ENCODE assay signal across 29 cellular contexts in the genomic region with DNA sequence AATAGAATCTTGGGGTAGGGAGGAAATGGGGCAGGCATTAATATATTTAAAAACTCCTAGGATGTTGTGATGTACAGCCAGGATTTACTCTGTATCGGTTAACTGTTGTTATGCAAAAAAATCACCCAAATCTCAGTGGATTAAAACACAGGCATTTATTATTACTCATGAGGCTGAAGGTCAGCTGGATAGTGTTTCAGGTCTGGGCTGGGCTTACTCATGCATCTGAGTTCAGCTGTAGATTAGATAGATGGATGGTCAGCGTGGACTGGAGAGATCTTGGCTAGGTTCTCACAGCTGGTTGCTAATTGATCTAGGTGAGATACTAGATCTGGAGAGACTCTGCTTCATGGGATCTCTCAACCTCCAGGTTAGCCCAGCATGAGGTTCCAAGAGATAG.
DNase-seq lines count a peak whose midpoint lies in the region; ATAC-seq and TF ChIP-seq lines count a peak whose summit lies in the region.
"Had no signal": no experiment of that assay in that cellular context is flagged by ENCODE, and none has a peak within 500 bp of the region (broad histone marks: within the 10 kb centered on the region; RNA-seq: fewer than 3 reads in every experiment).

No MANE protein-coding gene starts in this region.

- peak overlapping the region; percentile 57 for H2BK12ac ChIP-seq in trophoblast cell (ENCODE audit: low read length)

- POLR2A ChIA-PET in PC-3 (lab: Charles Lee; ENCODE audit: unreplicated experiment) = no interaction called here

- peak; percentile 14 for DNase-seq in GM03348 (ENCODE audit: low spot score)
- DNase-seq in PC-3 = peak; percentile 51
- peak; percentile 23 for DNase-seq in fibroblast of gingiva (ENCODE audit: low read depth)
- DNase-seq in trophoblast cell = no peak
- DNase-seq in NCI-H1417 treated with DMSO at 0.1 percent for 48 hours (lab: John Stamatoyannopoulos, UW) = no peak
- DNase-seq in HuH-7.5 (ENCODE audit: low spot score) = no peak
- DNase-seq in cerebellar cortex (ENCODE audit: low spot score) = no peak
- DNase-seq in HPDE6-E6E7 (ENCODE audit: extremely low spot score) = no peak
- DNase-seq: activated CD4-positive, alpha-beta T cell treated with anti-CD3 and anti-CD28 coated beads, Interleukin-2, amount 10 ng/mL, durations not matched to agents 24 days and 14 days; activated naive CD4-positive, alpha-beta T cell; activated T-cell treated with anti-CD3 and anti-CD28 coated beads, Interleukin-2, amount 50 U/mL, for 4 hours; esophagus squamous epithelium; H9; head of caudate nucleus; kidney; naive B cell; NCI-H1092; NCI-H187 treated with DMSO at 0.1 percent for 48 hours; NCI-H2171 treated with DMSO at 0.1 percent for 48 hours; NCI-H524; nucleus accumbens; SHP77 treated with DMSO at 0.1 percent for 48 hours; stimulated activated CD4-positive, alpha-beta T cell treated with anti-CD3 and anti-CD28 coated beads, Interleukin-2, amount 100 ng/mL, for 48 hours; T1000; upper lobe of left lung; WERI-Rb-1 had no signal

- no peak for ATAC-seq in PC-3
- ATAC-seq: A549; activated T-cell treated with anti-CD3 and anti-CD28 coated beads, Interleukin-2, amount 50 U/mL, for 4 hours; Panc1 had no signal

- H2AK5ac ChIP-seq in trophoblast cell (ENCODE audit: low read length) = peak overlapping the region; percentile 78

- H3K14ac ChIP-seq in trophoblast cell (ENCODE audit: low read length) = no peak overlapping the region

- H3K36me3 ChIP-seq in PC-3 (ENCODE audit: low read depth, low read length) = no peaks in the 10 kb centered on the region
- H3K36me3 ChIP-seq in trophoblast cell (ENCODE audit: control insufficient read depth in 1 of 2, insufficient read depth in 2 of 2, low read length in 2 of 2) = no peaks in the 10 kb centered on the region
- H3K36me3 ChIP-seq: cardiac muscle cell, esophagus squamous epithelium, upper lobe of left lung, WERI-Rb-1 had no signal

- H3K4me1 ChIP-seq in PC-3 (ENCODE audit: insufficient read depth, low read length) (peaks cover 24% of the 10 kb centered on the region), trophoblast cell (ENCODE audit: control insufficient read depth in 1 of 2, insufficient read depth in 2 of 2, low read length in 2 of 2) (peaks cover 9 to 19% of the 10 kb centered on the region in 2 experiments)
- H3K4me1 ChIP-seq: A549, esophagus squamous epithelium had no signal

- no peak overlapping the region for H3K4ac ChIP-seq in trophoblast cell (ENCODE audit: low read depth, low read length)

- no peak overlapping the region for H3K18ac ChIP-seq in trophoblast cell (ENCODE audit: low read length)

- H4K8ac ChIP-seq in trophoblast cell (ENCODE audit: low read depth, low read length) = no peak overlapping the region

- H3K9me3 ChIP-seq in PC-3 (ENCODE audit: low read length) (no peaks in the 10 kb centered on the region), trophoblast cell (ENCODE audit: insufficient read depth, low read depth, low read length) (no peaks in the 10 kb centered on the region)
- H3K9me3 ChIP-seq: A549, esophagus squamous epithelium, upper lobe of left lung had no signal

- no peak overlapping the region for H4K12ac ChIP-seq in trophoblast cell (ENCODE audit: low read depth, low read length)

- CTCF ChIA-PET in PC-3 (lab: Charles Lee) = no interaction called here

- H3K4me2 ChIP-seq in PC-3 (ENCODE audit: low read length) (no peak overlapping the region), trophoblast cell (ENCODE audit: low read length) (no peak overlapping the region)
- H3K4me2 ChIP-seq: A549 had no signal

- no peak overlapping the region for H4K91ac ChIP-seq in trophoblast cell (ENCODE audit: low read depth, low read length)

- H3F3A ChIP-seq in PC-3 (ENCODE audit: low read length, unreplicated experiment) = no peaks in the 10 kb centered on the region

- no peaks in the 10 kb centered on the region for H3K9me2 ChIP-seq in PC-3 (replicated peaks; ENCODE audit: low read length)

- H3K23ac ChIP-seq in trophoblast cell (ENCODE audit: low read length) = no peak overlapping the region

- no peaks in the 10 kb centered on the region; the same call in 1 of the 2 replicates for H3K27me3 ChIP-seq in PC-3 (ENCODE audit: low read length)
- H3K27me3 ChIP-seq in trophoblast cell (ENCODE audit: insufficient read depth, low read length) = no peaks in the 10 kb centered on the region
- H3K27me3 ChIP-seq: cardiac muscle cell, esophagus squamous epithelium, upper lobe of left lung had no signal

- H3K9ac ChIP-seq in PC-3 (ENCODE audit: low read length) = no peak overlapping the region
- no peak overlapping the region for H3K9ac ChIP-seq in trophoblast cell (ENCODE audit: low read length)

- no TSS peak for BruUV-seq in PC-3 (replicated peaks; lab: Mats Ljungman, UMichigan)

- H3K27ac ChIP-seq in PC-3 (ENCODE audit: low read length) (no peak overlapping the region), trophoblast cell (ENCODE audit: low read depth, low read length) (no peak overlapping the region)
- H3K27ac ChIP-seq: A549, cardiac muscle cell, esophagus squamous epithelium, upper lobe of left lung, WERI-Rb-1 had no signal

- TF ChIP-seq CTCF in PC-3 (conservative IDR thresholded peaks at IDR 0.05; ENCODE audit: low read depth, low read length) = no peak

- H2BK120ac ChIP-seq in trophoblast cell (ENCODE audit: insufficient read depth, low read length, poor library complexity) = no peak overlapping the region

- H2AFZ ChIP-seq in PC-3 (ENCODE audit: low read length) (no peak overlapping the region), trophoblast cell (ENCODE audit: insufficient read depth, low read length, poor library complexity) (no peak overlapping the region)

- H3K79me1 ChIP-seq in trophoblast cell (ENCODE audit: low read length) = peaks cover 21% of the 10 kb centered on the region

- H4K20me1 ChIP-seq in PC-3 (ENCODE audit: low read length) = no peaks in the 10 kb centered on the region

- no peaks in the 10 kb centered on the region for H3K79me2 ChIP-seq in PC-3 (ENCODE audit: low read length)
- H3K79me2 ChIP-seq in trophoblast cell (ENCODE audit: control insufficient read depth, insufficient read depth, low read length, poor library complexity) = no peaks in the 10 kb centered on the region

- no peak overlapping the region for H2BK5ac ChIP-seq in trophoblast cell (ENCODE audit: low read depth, low read length, poor library complexity)

- no CpG with 5 or more reads among the region's 2 CpGs for WGBS in trophoblast cell (ENCODE audit: extremely low coverage, insufficient coverage, insufficient read length)

- H3K4me3 ChIP-seq in PC-3 (ENCODE audit: low read length) = no peak overlapping the region
- no peak overlapping the region for H3K4me3 ChIP-seq in trophoblast cell (ENCODE audit: low read depth, low read length)
- H3K4me3 ChIP-seq: A549, cardiac muscle cell, esophagus squamous epithelium, upper lobe of left lung had no signal

- intact Hi-C loops in PC-3 (cut with micrococcal nuclease) = no loop called here

Comparison
In these comparisons a context has a peak if more than half of its experiments do, and no peak if none do; other contexts are left out.
1. DNase-seq: peak in GM03348 (single experiment), PC-3 (single experiment) and fibroblast of gingiva (single experiment); none in trophoblast cell (0 of 2), NCI-H1417 treated with DMSO at 0.1 percent for 48 hours (single experiment), HuH-7.5 (single experiment), cerebellar cortex (single experiment) and HPDE6-E6E7 (single experiment).